8 cellular contexts compared by ENCODE assay signal in the genomic region with DNA sequence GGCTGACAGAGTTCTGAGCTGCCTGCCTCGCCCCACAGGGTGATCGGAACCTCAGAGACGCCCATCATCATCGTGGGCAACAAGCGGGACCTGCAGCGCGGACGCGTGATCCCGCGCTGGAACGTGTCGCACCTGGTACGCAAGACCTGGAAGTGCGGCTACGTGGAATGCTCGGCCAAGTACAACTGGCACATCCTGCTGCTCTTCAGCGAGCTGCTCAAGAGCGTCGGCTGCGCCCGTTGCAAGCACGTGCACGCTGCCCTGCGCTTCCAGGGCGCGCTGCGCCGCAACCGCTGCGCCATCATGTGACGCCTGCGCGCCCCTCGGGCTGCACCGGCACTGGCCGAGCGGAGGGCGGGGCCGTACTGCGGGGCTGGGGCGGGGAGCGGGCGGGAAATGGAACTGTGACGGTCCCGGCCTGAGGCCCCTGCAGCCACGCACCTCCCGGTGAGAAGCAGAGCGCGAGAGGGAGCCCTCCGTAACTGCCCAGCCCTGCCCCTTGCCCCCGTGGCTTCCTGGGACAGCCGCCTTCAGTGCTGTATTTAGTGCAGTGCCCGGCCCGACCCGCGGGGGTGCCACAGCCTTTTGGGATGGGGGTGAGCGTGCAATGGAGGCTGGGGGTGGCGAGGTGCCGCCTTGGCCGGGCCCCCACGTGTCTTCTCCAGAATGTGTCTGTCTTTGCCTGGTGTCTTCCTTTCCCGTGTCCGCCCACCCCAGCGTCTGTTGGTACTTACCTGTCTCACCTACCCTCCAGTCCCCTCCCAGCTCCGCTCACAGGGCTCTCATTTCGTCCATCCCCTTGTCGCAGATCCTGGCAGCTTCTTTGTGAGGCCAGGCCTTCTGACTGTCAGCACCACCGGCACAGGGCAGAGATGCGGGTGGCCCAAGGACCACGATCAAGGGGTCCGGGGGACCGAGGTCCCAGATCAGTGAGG. TPM values are rescaled to one million over a fixed set of nuclear protein-coding genes. Genes with fewer than 3 reads are reported as not detected.
A peak's percentile ranks its signal among the peaks of the same experiment; 100 is the strongest.
DNase-seq lines count a peak whose midpoint lies in the region; ATAC-seq and TF ChIP-seq lines count a peak whose summit lies in the region.

No MANE protein-coding gene starts in this region.

- H3K27me3 ChIP-seq in hepatocyte (peaks cover 32% of the 10 kb centered on the region), smooth muscle cell (ENCODE audit: low read depth) (peaks cover 16% of the 10 kb centered on the region)

- no peak overlapping the region for H3K27ac ChIP-seq in hepatocyte
- no peak overlapping the region for H3K27ac ChIP-seq in smooth muscle cell (ENCODE audit: low read depth)

- peaks cover 8% of the 10 kb centered on the region; the same call in 1 of the 2 replicates for H3K36me3 Mint-ChIP-seq in WTC11

- no peak overlapping the region for H3K4me3 ChIP-seq in hepatocyte
- peak overlapping the region; percentile 21 for H3K4me3 ChIP-seq in smooth muscle cell

- DNase-seq in NCI-H510A (lab: John Stamatoyannopoulos, UW) (peak; percentile 39), NCI-H510A treated with DMSO at 0.1 percent for 48 hours (lab: John Stamatoyannopoulos, UW) (no peak), WTC11 (ENCODE audit: low spot score) (peak; percentile 62), hepatocyte (ENCODE audit: low spot score) (no peak), smooth muscle cell (lab: John Stamatoyannopoulos, UW; ENCODE audit: unreplicated experiment) (no peak), NCI-H1694 treated with DMSO at 0.1 percent for 48 hours (lab: John Stamatoyannopoulos, UW) (no peak)

- no peaks in the 10 kb centered on the region for H3F3A ChIP-seq in smooth muscle cell (ENCODE audit: low read depth)

- H3K27ac Mint-ChIP-seq in WTC11: no peak overlapping the region

- ATAC-seq in WTC11 (peak; percentile 75), GM18517 (IDR thresholded peaks at IDR 0.05; ENCODE audit: unreplicated experiment) (no peak), GM19351 (IDR thresholded peaks at IDR 0.05; ENCODE audit: unreplicated experiment) (no peak)

- no peaks in the 10 kb centered on the region for H3K4me1 ChIP-seq in hepatocyte (ENCODE audit: insufficient read depth)
- H3K4me1 ChIP-seq in smooth muscle cell (ENCODE audit: low read depth): no peaks in the 10 kb centered on the region

- POLR2A ChIA-PET in WTC11 (lab: Charles Lee): interaction anchor here (0.8 to 1.2 kb wide), 2 partner anchors 8 to 154 kb away, joined by 3 read pairs; no protein-coding TSS in a partner anchor

- no peaks in the 10 kb centered on the region for H3K9me3 ChIP-seq in hepatocyte (ENCODE audit: low read depth)
- no peaks in the 10 kb centered on the region for H3K9me3 ChIP-seq in smooth muscle cell (replicated peaks; ENCODE audit: low read depth)

- no peaks in the 10 kb centered on the region for H3K36me3 ChIP-seq in hepatocyte (replicated peaks; ENCODE audit: insufficient read depth, low read depth)
- no peaks in the 10 kb centered on the region for H3K36me3 ChIP-seq in smooth muscle cell (ENCODE audit: low read depth)

- H4K20me1 ChIP-seq in hepatocyte (ENCODE audit: insufficient read depth, poor library complexity, severe bottlenecking) (no peaks in the 10 kb centered on the region), smooth muscle cell (ENCODE audit: low read depth) (no peaks in the 10 kb centered on the region)

- CTCF ChIA-PET in WTC11 (lab: Charles Lee): interaction anchor here (0.6 to 1.9 kb wide), 5 partner anchors 9 to 128 kb away, joined by 3 to 16 read pairs (median 5); a partner anchor contains a TSS

- 48% methylated on average over 42 of the region's 73 CpGs for WGBS in hepatocyte (ENCODE audit: low lambda C conversion rate, missing lambda C conversion rate)
- WGBS in smooth muscle cell (ENCODE audit: low lambda C conversion rate): 36% methylated on average over 72 of the region's 73 CpGs

- H3K9ac ChIP-seq in smooth muscle cell (ENCODE audit: low read depth): no peak overlapping the region

- no peaks in the 10 kb centered on the region for H3K9me3 Mint-ChIP-seq in WTC11

- peaks cover 6% of the 10 kb centered on the region for H3K4me1 Mint-ChIP-seq in WTC11

- TF ChIP-seq CTCF in WTC11 (IDR thresholded peaks at IDR 0.05) (no peak), hepatocyte (IDR thresholded peaks at IDR 0.05; ENCODE audit: poor library complexity) (no peak), smooth muscle cell (IDR thresholded peaks at IDR 0.05; ENCODE audit: borderline replicate concordance, insufficient read depth, poor library complexity, severe bottlenecking) (no peak)

- peak overlapping the region; percentile 70 for H3K4me3 Mint-ChIP-seq in WTC11

- H3K79me2 ChIP-seq in hepatocyte (no peaks in the 10 kb centered on the region), smooth muscle cell (ENCODE audit: low read depth) (no peaks in the 10 kb centered on the region)

- H3K9me2 ChIP-seq in hepatocyte (replicated peaks; ENCODE audit: insufficient read depth): no peaks in the 10 kb centered on the region

- peaks cover 51% of the 10 kb centered on the region for H3K27me3 Mint-ChIP-seq in WTC11 (ENCODE audit: low read depth)

- H3K4me2 ChIP-seq in hepatocyte (peak overlapping the region; percentile 69), smooth muscle cell (peak overlapping the region; percentile 57)

- no peak overlapping the region for H2AFZ ChIP-seq in hepatocyte
- H2AFZ ChIP-seq in smooth muscle cell (ENCODE audit: low read depth): no peak overlapping the region

TF ChIP-seq in WTC11, 78 proteins besides CTCF, POLR2A, EP300 and RAD21 (continues in another document):
- TF ChIP-seq NFE2L1 (CRISPR knock-in tag; IDR thresholded peaks at IDR 0.05) (peak; percentile 99), SP1 (CRISPR knock-in tag; conservative IDR thresholded peaks at IDR 0.05) (peak; percentile 93), SMAD4 (CRISPR knock-in tag; IDR thresholded peaks at IDR 0.05) (no peak), JAZF1 (CRISPR knock-in tag; IDR thresholded peaks at IDR 0.05) (no peak), ZNF396 (CRISPR knock-in tag; IDR thresholded peaks at IDR 0.05; ENCODE audit: borderline replicate concordance) (no peak), NFYB (CRISPR knock-in tag; conservative IDR thresholded peaks at IDR 0.05; ENCODE audit: low read depth) (peak; percentile 71), NR2C2 (CRISPR knock-in tag; IDR thresholded peaks at IDR 0.05) (peak; percentile 77), RORB (CRISPR knock-in tag; IDR thresholded peaks at IDR 0.05) (no peak), OVOL2 (CRISPR knock-in tag; IDR thresholded peaks at IDR 0.05; ENCODE audit: borderline replicate concordance) (no peak), FOXK1 (CRISPR knock-in tag; IDR thresholded peaks at IDR 0.05) (peak; percentile 98), PRRX2 (CRISPR knock-in tag; IDR thresholded peaks at IDR 0.05) (no peak)
- TF ChIP-seq, protein P1, sequence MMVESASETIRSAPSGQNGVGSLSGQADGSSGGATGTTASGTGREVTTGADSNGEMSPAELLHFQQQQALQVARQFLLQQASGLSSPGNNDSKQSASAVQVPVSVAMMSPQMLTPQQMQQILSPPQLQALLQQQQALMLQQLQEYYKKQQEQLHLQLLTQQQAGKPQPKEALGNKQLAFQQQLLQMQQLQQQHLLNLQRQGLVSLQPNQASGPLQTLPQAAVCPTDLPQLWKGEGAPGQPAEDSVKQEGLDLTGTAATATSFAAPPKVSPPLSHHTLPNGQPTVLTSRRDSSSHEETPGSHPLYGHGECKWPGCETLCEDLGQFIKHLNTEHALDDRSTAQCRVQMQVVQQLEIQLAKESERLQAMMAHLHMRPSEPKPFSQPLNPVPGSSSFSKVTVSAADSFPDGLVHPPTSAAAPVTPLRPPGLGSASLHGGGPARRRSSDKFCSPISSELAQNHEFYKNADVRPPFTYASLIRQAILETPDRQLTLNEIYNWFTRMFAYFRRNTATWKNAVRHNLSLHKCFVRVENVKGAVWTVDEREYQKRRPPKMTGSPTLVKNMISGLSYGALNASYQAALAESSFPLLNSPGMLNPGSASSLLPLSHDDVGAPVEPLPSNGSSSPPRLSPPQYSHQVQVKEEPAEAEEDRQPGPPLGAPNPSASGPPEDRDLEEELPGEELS (CRISPR knock-in tag; IDR thresholded peaks at IDR 0.05): peak; percentile 98
- TF ChIP-seq, protein P2, sequence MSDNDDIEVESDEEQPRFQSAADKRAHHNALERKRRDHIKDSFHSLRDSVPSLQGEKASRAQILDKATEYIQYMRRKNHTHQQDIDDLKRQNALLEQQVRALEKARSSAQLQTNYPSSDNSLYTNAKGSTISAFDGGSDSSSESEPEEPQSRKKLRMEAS (CRISPR knock-in tag; IDR thresholded peaks at IDR 0.05): peak; percentile 100
- TF ChIP-seq, protein P3, sequence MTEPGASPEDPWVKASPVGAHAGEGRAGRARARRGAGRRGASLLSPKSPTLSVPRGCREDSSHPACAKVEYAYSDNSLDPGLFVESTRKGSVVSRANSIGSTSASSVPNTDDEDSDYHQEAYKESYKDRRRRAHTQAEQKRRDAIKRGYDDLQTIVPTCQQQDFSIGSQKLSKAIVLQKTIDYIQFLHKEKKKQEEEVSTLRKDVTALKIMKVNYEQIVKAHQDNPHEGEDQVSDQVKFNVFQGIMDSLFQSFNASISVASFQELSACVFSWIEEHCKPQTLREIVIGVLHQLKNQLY (CRISPR knock-in tag; IDR thresholded peaks at IDR 0.05): 0 out of 2 replicates have a peak, but pooled peaks have one; percentile 12

RNA-seq across cellular contexts. Expression of a gene that starts 9.8 kb away (rescaled TPM):
- 17.4 to 25.4 TPM (median 25.3 TPM) in 3 replicates for total RNA-seq in WTC11 (2021)
- total RNA-seq in hepatocyte: 7.4 and 7.6 TPM in 2 replicates
- polyA plus RNA-seq in hepatocyte: 7.1 and 8.4 TPM in 2 replicates
- total RNA-seq in smooth muscle cell: 6.8 and 8.2 TPM in 2 replicates
- polyA plus RNA-seq in smooth muscle cell: 11.0 and 18.6 TPM in 2 replicates

RNA-seq across cellular contexts. Expression of a gene that starts 11.8 kb away (rescaled TPM):
- 0.07 to 0.30 TPM (median 0.15 TPM) in 3 replicates for total RNA-seq in WTC11 (2021)
- not detected in 2 replicates for total RNA-seq in hepatocyte
- polyA plus RNA-seq in hepatocyte: not detected in 2 replicates
- not detected in 2 replicates for total RNA-seq in smooth muscle cell
- not detected in 2 replicates for polyA plus RNA-seq in smooth muscle cell

RNA-seq across cellular contexts. Expression of a gene that starts 19.4 kb away (rescaled TPM):
- total RNA-seq in WTC11 (2021) (0.30 to 0.89 TPM (median 0.35 TPM) in 3 replicates), hepatocyte (not detected in 2 replicates), smooth muscle cell (not detected in 2 replicates)
- polyA plus RNA-seq in hepatocyte (not detected in 2 replicates), smooth muscle cell (0.33 TPM in 1 of 2 replicates, not detected in the other)

RNA-seq across cellular contexts. Expression of a gene that starts 54.2 kb away (rescaled TPM):
- total RNA-seq in WTC11 (2021) (0.22 TPM in 1 of 3 replicates, not detected in the others), hepatocyte (11.2 and 18.0 TPM in 2 replicates), smooth muscle cell (38.0 and 50.0 TPM in 2 replicates)
- polyA plus RNA-seq in hepatocyte (10.8 and 12.0 TPM in 2 replicates), smooth muscle cell (25.7 and 51.4 TPM in 2 replicates)

Comparison
In these comparisons a context has a peak if more than half of its experiments do, and no peak if none do; other contexts are left out.
1. DNase-seq: peak in NCI-H510A (single experiment) and WTC11 (single experiment); none in NCI-H510A treated with DMSO at 0.1 percent for 48 hours (single experiment), hepatocyte (single experiment), smooth muscle cell (single experiment) and NCI-H1694 treated with DMSO at 0.1 percent for 48 hours (single experiment).